1 cellular context compared by ENCODE assay signal in the genomic region with DNA sequence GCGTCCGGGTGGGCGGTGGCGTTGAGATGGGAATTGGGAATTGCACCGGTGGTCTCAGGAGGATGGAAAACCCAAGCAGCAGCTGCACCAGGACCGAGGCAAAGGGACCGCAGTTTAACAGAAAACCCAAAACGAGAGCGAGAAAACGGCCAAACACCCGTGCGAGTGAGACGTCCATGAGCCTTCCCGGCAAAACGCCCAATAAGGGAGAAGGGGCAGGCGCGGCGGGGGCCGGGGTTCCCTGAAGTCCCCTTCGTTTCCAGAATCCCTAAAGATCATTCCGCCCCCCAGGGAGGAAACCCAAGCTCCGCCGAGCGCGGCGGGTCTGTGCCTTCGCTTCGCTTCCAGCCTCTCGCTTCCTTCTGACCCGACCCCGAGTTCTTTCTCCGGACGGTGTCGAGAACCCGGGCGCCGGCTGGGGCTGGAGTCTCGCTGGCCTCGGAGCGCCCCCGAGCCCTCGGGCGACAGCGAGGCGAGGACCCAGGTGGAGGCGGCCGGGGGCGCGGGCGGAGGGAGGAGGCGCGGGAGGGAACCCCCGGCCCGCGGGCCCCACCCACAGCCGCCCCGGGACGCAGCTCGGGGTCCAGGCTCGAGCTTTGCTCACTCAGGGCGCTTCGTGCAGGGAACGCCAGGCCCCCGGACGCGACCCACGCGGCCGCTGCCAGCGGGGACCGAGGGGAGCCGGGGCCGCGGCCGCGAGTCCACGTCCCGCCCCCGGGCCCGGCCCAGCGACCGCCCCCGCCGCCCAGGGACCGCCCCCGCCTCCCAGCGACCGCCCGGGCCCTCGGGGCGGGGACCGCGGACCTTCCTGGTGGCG.
TF ChIP-seq lines count a peak whose summit lies in the region.

A gene (plus strand): TSS at position 799 of the 817 bp plus-strand sequence. CDS start 691 bp downstream, outside the sequence.

TF ChIP-seq in H1, 55 proteins besides CTCF, POLR2A, EP300 and RAD21:
- TF ChIP-seq SUZ12 (IDR thresholded peaks at IDR 0.05; ENCODE audit: low read length) (peak; percentile 44), PHF8 (conservative IDR thresholded peaks at IDR 0.05; ENCODE audit: low read depth, low read length) (0 out of 2 replicates have a peak, but pooled peaks have one; percentile 38), KDM4A (IDR thresholded peaks at IDR 0.05; ENCODE audit: low read depth, low read length, severe bottlenecking) (peak; percentile 58), RNF2 (IDR thresholded peaks at IDR 0.05; ENCODE audit: borderline replicate concordance, low read depth, low read length, missing control alignments, poor library complexity, severe bottlenecking) (peak; percentile 64), BCL11A (IDR thresholded peaks at IDR 0.05; ENCODE audit: low read depth in 2 of 2, low read length in 2 of 2) (no peak), CBX5 (IDR thresholded peaks at IDR 0.05; ENCODE audit: low read depth, low read length) (no peak), EZH2 (IDR thresholded peaks at IDR 0.05; ENCODE audit: low read depth, low read length, severe bottlenecking) (peak; percentile 57), GABPA (IDR thresholded peaks at IDR 0.05; ENCODE audit: borderline replicate concordance, insufficient read depth, low read length) (0 out of 2 replicates have a peak, but pooled peaks have one; percentile 34), HDAC2 (IDR thresholded peaks at IDR 0.05; ENCODE audit: borderline replicate concordance in 1 of 2, low read depth in 2 of 2, low read length in 2 of 2) (no peak), CEBPB (IDR thresholded peaks at IDR 0.05; ENCODE audit: low read depth, low read length) (no peak)
- TF ChIP-seq, protein P1, sequence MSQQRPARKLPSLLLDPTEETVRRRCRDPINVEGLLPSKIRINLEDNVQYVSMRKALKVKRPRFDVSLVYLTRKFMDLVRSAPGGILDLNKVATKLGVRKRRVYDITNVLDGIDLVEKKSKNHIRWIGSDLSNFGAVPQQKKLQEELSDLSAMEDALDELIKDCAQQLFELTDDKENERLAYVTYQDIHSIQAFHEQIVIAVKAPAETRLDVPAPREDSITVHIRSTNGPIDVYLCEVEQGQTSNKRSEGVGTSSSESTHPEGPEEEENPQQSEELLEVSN (IDR thresholded peaks at IDR 0.05) = peak; percentile 10; the same call in 1 of the 2 replicates
